26 cellular contexts compared by ENCODE assay signal in genomic region chr6:124660185-124660584, GRCh38.
"Had no signal": no experiment of that assay in that cellular context is flagged by ENCODE, and none has a peak within 500 bp of the region (broad histone marks: within the 10 kb centered on the region; RNA-seq: fewer than 3 reads in every experiment).

No MANE protein-coding gene starts in this region.

- H3K9me3 ChIP-seq: esophagus squamous epithelium, lower lobe of right lung, ovary, psoas muscle, suprapubic skin, transverse colon, upper lobe of right lung, uterus had no signal

- H3K4me3 ChIP-seq: esophagus squamous epithelium, lower lobe of right lung, ovary, psoas muscle, skin epidermis, suprapubic skin, transverse colon, upper lobe of right lung, uterus had no signal

- H3K27ac Mint-ChIP-seq: naive thymus-derived CD8-positive, alpha-beta T cell; nephron progenitor cell; stimulated activated naive CD8-positive, alpha-beta T cell treated with anti-CD3 and anti-CD28 coated beads, Interleukin-15, amount 100 ng/mL, for 72 hours had no signal

- H3K9me3 Mint-ChIP-seq: nephron progenitor cell; stimulated activated naive CD8-positive, alpha-beta T cell treated with anti-CD3 and anti-CD28 coated beads, Interleukin-15, amount 100 ng/mL, for 72 hours had no signal

- H3K4me1 Mint-ChIP-seq: naive thymus-derived CD8-positive, alpha-beta T cell; stimulated activated naive CD8-positive, alpha-beta T cell treated with anti-CD3 and anti-CD28 coated beads, Interleukin-15, amount 100 ng/mL, for 72 hours had no signal

- H3K4me1 ChIP-seq: esophagus squamous epithelium, lower lobe of right lung, psoas muscle, suprapubic skin, transverse colon, upper lobe of right lung, uterus had no signal

- H3K27me3 Mint-ChIP-seq: naive thymus-derived CD8-positive, alpha-beta T cell; stimulated activated naive CD8-positive, alpha-beta T cell treated with anti-CD3 and anti-CD28 coated beads, Interleukin-15, amount 100 ng/mL, for 72 hours had no signal

- H3K36me3 Mint-ChIP-seq: naive thymus-derived CD8-positive, alpha-beta T cell had no signal

- ATAC-seq: left ventricle myocardium superior; lower lobe of right lung; naive thymus-derived CD8-positive, alpha-beta T cell; psoas muscle; right cardiac atrium; stimulated activated naive CD8-positive, alpha-beta T cell treated with anti-CD3 and anti-CD28 coated beads, Interleukin-15, amount 100 ng/mL, for 72 hours; upper lobe of right lung had no signal

- DNase-seq: cortex of kidney; effector CD8-positive, alpha-beta T cell; erythroblast; esophagus squamous epithelium; foreskin melanocyte; hypothalamus; left ventricle myocardium superior; lower lobe of right lung; naive thymus-derived CD8-positive, alpha-beta T cell; occipital lobe; ovary; posterior cingulate gyrus; psoas muscle; right cardiac atrium; stimulated activated CD4-positive, alpha-beta T cell treated with anti-CD3 and anti-CD28 coated beads, Interleukin-12 subunit alpha, Interleukin-12 subunit beta, amount 100 ng/mL, for 4 hours; stimulated activated CD4-positive, alpha-beta T cell treated with anti-CD3 and anti-CD28 coated beads, Interleukin-1b, Interleukin-23, amount 100 ng/mL, for 48 hours; stimulated activated CD4-positive, alpha-beta T cell treated with anti-CD3 and anti-CD28 coated beads, Interleukin-4, amount 100 ng/mL, for 1 hour; stimulated activated CD8-positive, alpha-beta memory T cell treated with anti-CD3 and anti-CD28 coated beads, Interleukin-4, amount 100 ng/mL, for 48 hours; stimulated activated naive CD4-positive, alpha-beta T cell; stimulated activated naive CD8-positive, alpha-beta T cell treated with anti-CD3 and anti-CD28 coated beads, Interleukin-15, amount 100 ng/mL, for 72 hours; transverse colon; upper lobe of right lung; uterus had no signal

- H3K4me3 Mint-ChIP-seq: naive thymus-derived CD8-positive, alpha-beta T cell; nephron progenitor cell; stimulated activated naive CD8-positive, alpha-beta T cell treated with anti-CD3 and anti-CD28 coated beads, Interleukin-15, amount 100 ng/mL, for 72 hours had no signal

- H3K27ac ChIP-seq: esophagus squamous epithelium, lower lobe of right lung, ovary, psoas muscle, skin epidermis, suprapubic skin, transverse colon, upper lobe of right lung, uterus had no signal

- H3K27me3 ChIP-seq: esophagus squamous epithelium, ovary, suprapubic skin, transverse colon, upper lobe of right lung, uterus had no signal

- H3K36me3 ChIP-seq: esophagus squamous epithelium, lower lobe of right lung, ovary, suprapubic skin, transverse colon, upper lobe of right lung, uterus had no signal
